8 cellular contexts compared by ENCODE assay signal in the genomic region with DNA sequence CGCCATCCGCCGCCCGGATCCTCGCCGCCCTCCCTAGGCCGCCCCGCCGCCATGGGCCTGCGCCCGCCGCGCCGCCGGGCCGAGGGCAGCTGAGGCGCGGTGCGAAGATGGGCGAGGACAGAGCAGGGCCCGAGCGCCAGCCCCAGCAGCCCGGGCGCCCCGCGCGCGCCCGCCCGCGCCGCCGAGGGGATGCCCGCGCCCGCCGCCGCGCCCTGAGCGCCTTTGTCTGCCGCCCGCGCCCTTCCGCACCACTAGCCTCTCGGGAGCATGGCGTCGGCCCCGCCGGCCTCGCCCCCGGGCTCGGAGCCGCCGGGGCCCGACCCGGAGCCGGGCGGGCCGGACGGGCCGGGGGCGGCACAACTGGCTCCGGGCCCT. TPM values are rescaled to one million over a fixed set of nuclear protein-coding genes. Genes with fewer than 3 reads are reported as not detected.
DNase-seq lines count a peak whose midpoint lies in the region; ATAC-seq and TF ChIP-seq lines count a peak whose summit lies in the region.

No MANE protein-coding gene starts in this region.

- peak overlapping the region; percentile 73 for H3K4me3 ChIP-seq in AG04449 (ENCODE audit: low read depth, low read length)

- CTCF ChIA-PET in AG04449 (lab: Yijun Ruan, JAX) = no interaction called here

- DNase-seq in AG04449 (ENCODE audit: low read depth, low spot score) (no peak), iPS-NIHi11 (ENCODE audit: low spot score) (peak; percentile 82), mesenteric fat pad (ENCODE audit: low spot score) (no peak), NCI-H2029 (lab: John Stamatoyannopoulos, UW) (no peak)
- peak; percentile 14 for DNase-seq in activated gamma-delta T cell treated with anti-CD3 and anti-CD28 coated beads, Interleukin-2, amount 50 U/mL, for 16 hours (ENCODE audit: low read depth)
- DNase-seq in stimulated activated naive CD4-positive, alpha-beta T cell (lab: John Stamatoyannopoulos, UW) = peak in 4 of 6 experiments; percentile 36 to 76 (median 52)

- no peak for TF ChIP-seq CTCF in AG04449 (IDR thresholded peaks at IDR 0.05; ENCODE audit: insufficient read depth, low read length, missing control alignments)

- POLR2A ChIA-PET in AG04449 (lab: Yijun Ruan, JAX) = interaction anchor here (0.7 kb wide), 1 partner anchor 24 kb away, joined by 3 read pairs; no protein-coding TSS in a partner anchor

- ATAC-seq in GM19025 (IDR thresholded peaks at IDR 0.05; ENCODE audit: low read depth, unreplicated experiment) (peak; percentile 38), HG03196 (IDR thresholded peaks at IDR 0.05; ENCODE audit: unreplicated experiment) (peak; percentile 28)

RNA-seq across cellular contexts. Expression of a gene that starts 0.3 kb away (rescaled TPM):
- 35.2 TPM for total RNA-seq in mesenteric fat pad

RNA-seq across cellular contexts. Expression of a gene that starts 24.0 kb away (rescaled TPM):
- total RNA-seq in mesenteric fat pad = 21.8 TPM

RNA-seq across cellular contexts. Expression of a gene that starts 28.7 kb away (rescaled TPM):
- 139 TPM for total RNA-seq in mesenteric fat pad

RNA-seq across cellular contexts. Expression of a gene that starts 43.9 kb away (rescaled TPM):
- 39.0 TPM for total RNA-seq in mesenteric fat pad

RNA-seq across cellular contexts. Expression of a gene that starts 55.4 kb away (rescaled TPM):
- total RNA-seq in mesenteric fat pad = 40.1 TPM

Comparison
In these comparisons a context has a peak if more than half of its experiments do, and no peak if none do; other contexts are left out.
1. DNase-seq: peak in activated gamma-delta T cell treated with anti-CD3 and anti-CD28 coated beads, Interleukin-2, amount 50 U/mL, for 16 hours (single experiment), iPS-NIHi11 (single experiment) and stimulated activated naive CD4-positive, alpha-beta T cell (4 of 6); none in AG04449 (single experiment), mesenteric fat pad (single experiment) and NCI-H2029 (single experiment).